ENCODE assay signal across 6 cellular contexts in the genomic region with DNA sequence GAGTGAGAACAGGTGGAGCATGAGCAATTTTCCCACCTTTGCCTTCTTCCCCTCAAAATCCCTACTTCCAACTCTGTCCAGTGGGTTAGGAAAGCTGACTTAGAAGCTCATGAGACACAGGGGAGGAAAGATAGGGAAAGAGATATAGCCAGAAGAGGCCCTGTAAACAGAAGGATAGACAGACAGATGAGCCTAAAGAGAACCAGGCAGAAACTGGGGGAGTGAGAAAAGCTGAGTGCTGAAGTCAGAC. TPM values are rescaled to one million over a fixed set of nuclear protein-coding genes. Genes with fewer than 3 reads are reported as not detected.
DNase-seq lines count a peak whose midpoint lies in the region; ATAC-seq and TF ChIP-seq lines count a peak whose summit lies in the region.

No MANE protein-coding gene starts in this region.

- CTCF ChIA-PET in activated CD8-positive, alpha-beta T cell treated with anti-CD3 and anti-CD28 coated beads, Interleukin-2, amount 10 ng/mL, durations not matched to agents 7 days and 5 days (lab: Charles Lee): interaction anchor here (0.7 to 11.7 kb wide), 9 partner anchors 8 to 407 kb away, joined by 3 to 225 read pairs (median 7); a partner anchor contains a TSS

- H3K4me3 ChIP-seq in colonic mucosa: no peak overlapping the region

- H3K9me3 ChIP-seq in colonic mucosa: no peaks in the 10 kb centered on the region

- intact Hi-C loops in colonic mucosa (cut with DNase I): no loop called here

- no peak for ATAC-seq in activated CD8-positive, alpha-beta T cell treated with anti-CD3 and anti-CD28 coated beads, Interleukin-2, amount 10 ng/mL, durations not matched to agents 7 days and 5 days
- no peak for ATAC-seq in HG03139 (IDR thresholded peaks at IDR 0.05; ENCODE audit: unreplicated experiment)

- peak overlapping the region; percentile 40 for H3K27ac ChIP-seq in colonic mucosa

- peak; percentile 18 for DNase-seq in HCEC 1CT
- DNase-seq in colonic mucosa: no peak
- DNase-seq in osteocyte (ENCODE audit: extremely low spot score, unreplicated experiment): no peak
- DNase-seq in activated CD8-positive, alpha-beta T cell treated with anti-CD3 and anti-CD28 coated beads, Interleukin-2, amount 10 ng/mL, durations not matched to agents 7 days and 5 days: no peak
- DNase-seq in foreskin melanocyte: no peak

- POLR2A ChIA-PET in activated CD8-positive, alpha-beta T cell treated with anti-CD3 and anti-CD28 coated beads, Interleukin-2, amount 10 ng/mL, durations not matched to agents 7 days and 5 days (lab: Charles Lee): interaction anchor here (1.3 kb wide), 1 partner anchor 20 kb away, joined by 5 read pairs; a partner anchor contains a TSS

- H3K4me1 ChIP-seq in colonic mucosa: peaks cover 27% of the 10 kb centered on the region

- H3K36me3 Mint-ChIP-seq in osteocyte (ENCODE audit: unreplicated experiment): peaks cover 32% of the 10 kb centered on the region
- H3K36me3 Mint-ChIP-seq in activated CD8-positive, alpha-beta T cell treated with anti-CD3 and anti-CD28 coated beads, Interleukin-2, amount 10 ng/mL, durations not matched to agents 7 days and 5 days (ENCODE audit: low read depth): no peaks in the 10 kb centered on the region

- no peaks in the 10 kb centered on the region for H3K9me3 Mint-ChIP-seq in osteocyte (ENCODE audit: unreplicated experiment)
- H3K9me3 Mint-ChIP-seq in activated CD8-positive, alpha-beta T cell treated with anti-CD3 and anti-CD28 coated beads, Interleukin-2, amount 10 ng/mL, durations not matched to agents 7 days and 5 days (ENCODE audit: insufficient read depth): no peaks in the 10 kb centered on the region

- peak overlapping the region in 1 of 2 donors; percentile 42 for H3K9ac ChIP-seq in colonic mucosa (ENCODE audit: low read depth in 2 of 2, low read length in 2 of 2)

- H3K27ac Mint-ChIP-seq in osteocyte (ENCODE audit: unreplicated experiment): peak overlapping the region; percentile 86
- H3K27ac Mint-ChIP-seq in activated CD8-positive, alpha-beta T cell treated with anti-CD3 and anti-CD28 coated beads, Interleukin-2, amount 10 ng/mL, durations not matched to agents 7 days and 5 days: no peak overlapping the region

- H3K27me3 Mint-ChIP-seq in osteocyte (ENCODE audit: unreplicated experiment): no peaks in the 10 kb centered on the region
- peaks cover 24% of the 10 kb centered on the region for H3K27me3 Mint-ChIP-seq in activated CD8-positive, alpha-beta T cell treated with anti-CD3 and anti-CD28 coated beads, Interleukin-2, amount 10 ng/mL, durations not matched to agents 7 days and 5 days (ENCODE audit: low read depth)

- TF ChIP-seq CTCF in colonic mucosa (IDR thresholded peaks at IDR 0.05) (no peak), osteocyte (IDR thresholded peaks at IDR 0.05) (no peak)

- H3K4me3 Mint-ChIP-seq in osteocyte (ENCODE audit: unreplicated experiment): peak overlapping the region; percentile 84
- H3K4me3 Mint-ChIP-seq in activated CD8-positive, alpha-beta T cell treated with anti-CD3 and anti-CD28 coated beads, Interleukin-2, amount 10 ng/mL, durations not matched to agents 7 days and 5 days: no peak overlapping the region

- H3K4me1 Mint-ChIP-seq in osteocyte (ENCODE audit: unreplicated experiment): peaks cover 69% of the 10 kb centered on the region
- peaks cover 6% of the 10 kb centered on the region for H3K4me1 Mint-ChIP-seq in activated CD8-positive, alpha-beta T cell treated with anti-CD3 and anti-CD28 coated beads, Interleukin-2, amount 10 ng/mL, durations not matched to agents 7 days and 5 days (ENCODE audit: low read depth)

- H3K36me3 ChIP-seq in colonic mucosa: no peaks in the 10 kb centered on the region

- peaks cover 14% of the 10 kb centered on the region for H3K27me3 ChIP-seq in colonic mucosa

RNA-seq across cellular contexts. Expression of a gene that starts 5.0 kb away (rescaled TPM):
- 1 to 10 TPM; 4.1 to 6.7 TPM for total RNA-seq in colonic mucosa
- 111 and 115 TPM in 2 replicates for total RNA-seq in osteocyte
- 1 to 10 TPM in 1 of 2 experiments, under 1 TPM in 1; 0.74 to 1.4 TPM for total RNA-seq in activated CD8-positive, alpha-beta T cell treated with anti-CD3 and anti-CD28 coated beads, Interleukin-2, amount 10 ng/mL, durations not matched to agents 7 days and 5 days

RNA-seq across cellular contexts. Expression of a gene that starts 20.5 kb away (rescaled TPM):
- total RNA-seq in colonic mucosa (10 to 100 TPM; 36.6 to 54.1 TPM), osteocyte (39.9 and 40.9 TPM in 2 replicates)
- 10 to 100 TPM; 74.7 to 79.1 TPM for total RNA-seq in activated CD8-positive, alpha-beta T cell treated with anti-CD3 and anti-CD28 coated beads, Interleukin-2, amount 10 ng/mL, durations not matched to agents 7 days and 5 days

RNA-seq across cellular contexts. Expression of a gene that starts 32.6 kb away (rescaled TPM):
- total RNA-seq in colonic mucosa (10 to 100 TPM in 1 of 2 donors, 1 to 10 TPM in 1; 8.8 to 14.5 TPM), osteocyte (11.4 and 12.4 TPM in 2 replicates)
- total RNA-seq in activated CD8-positive, alpha-beta T cell treated with anti-CD3 and anti-CD28 coated beads, Interleukin-2, amount 10 ng/mL, durations not matched to agents 7 days and 5 days: 1 to 10 TPM; 7.8 to 9.0 TPM

RNA-seq across cellular contexts. Expression of a gene that starts 48.2 kb away (rescaled TPM):
- total RNA-seq in colonic mucosa: 10 to 100 TPM; 39.3 to 86.4 TPM
- 58.4 and 68.4 TPM in 2 replicates for total RNA-seq in osteocyte
- 10 to 100 TPM; 55.5 to 64.9 TPM for total RNA-seq in activated CD8-positive, alpha-beta T cell treated with anti-CD3 and anti-CD28 coated beads, Interleukin-2, amount 10 ng/mL, durations not matched to agents 7 days and 5 days

RNA-seq across cellular contexts. Expression of a gene that starts 57.3 kb away (rescaled TPM):
- 100 to 1,000 TPM in 1 of 2 donors, 10 to 100 TPM in 1; 99.7 to 137 TPM for total RNA-seq in colonic mucosa
- 144 and 147 TPM in 2 replicates for total RNA-seq in osteocyte
- 10 to 100 TPM; 64.5 to 74.5 TPM for total RNA-seq in activated CD8-positive, alpha-beta T cell treated with anti-CD3 and anti-CD28 coated beads, Interleukin-2, amount 10 ng/mL, durations not matched to agents 7 days and 5 days

Comparison
In these comparisons a context has a peak if more than half of its experiments do, and no peak if none do; other contexts are left out.
1. RNA of a gene that starts 5.0 kb away (total RNA-seq): 111 to 115 TPM in osteocyte; 4.1 to 6.7 TPM in colonic mucosa and 0.74 to 1.4 TPM in activated CD8-positive, alpha-beta T cell treated with anti-CD3 and anti-CD28 coated beads, Interleukin-2, amount 10 ng/mL, durations not matched to agents 7 days and 5 days; every median in the first group is over 10 times any median in the second.